Comparison of ENCODE assay signal across 1 cellular context in the genomic region with DNA sequence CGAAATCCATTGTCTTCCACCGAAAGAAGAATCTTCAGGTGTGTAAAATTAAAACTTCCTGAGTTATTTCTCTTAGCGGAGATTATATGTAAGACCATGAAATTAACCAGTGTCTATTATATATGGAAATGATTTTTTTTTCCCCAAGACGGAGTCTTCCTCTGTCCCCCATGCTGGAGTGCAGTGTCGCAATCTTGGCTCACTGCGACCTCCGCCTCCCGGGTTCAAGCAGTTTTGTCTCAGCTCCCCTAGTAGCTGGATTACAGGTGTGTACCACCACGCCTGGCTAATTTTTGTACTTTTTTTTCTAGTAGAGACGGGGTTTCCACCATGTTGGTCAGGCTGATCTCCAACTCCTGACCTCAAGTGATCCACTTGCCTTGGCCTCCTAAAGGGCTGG.
TF ChIP-seq lines count a peak whose summit lies in the region.

No MANE protein-coding gene starts in this region.

TF ChIP-seq in SK-N-SH treated with all-trans-retinoic acid at 6 μM for 48 hours, 23 proteins besides CTCF, POLR2A, EP300 and RAD21 (continued from another document):
- TF ChIP-seq, protein P1, sequence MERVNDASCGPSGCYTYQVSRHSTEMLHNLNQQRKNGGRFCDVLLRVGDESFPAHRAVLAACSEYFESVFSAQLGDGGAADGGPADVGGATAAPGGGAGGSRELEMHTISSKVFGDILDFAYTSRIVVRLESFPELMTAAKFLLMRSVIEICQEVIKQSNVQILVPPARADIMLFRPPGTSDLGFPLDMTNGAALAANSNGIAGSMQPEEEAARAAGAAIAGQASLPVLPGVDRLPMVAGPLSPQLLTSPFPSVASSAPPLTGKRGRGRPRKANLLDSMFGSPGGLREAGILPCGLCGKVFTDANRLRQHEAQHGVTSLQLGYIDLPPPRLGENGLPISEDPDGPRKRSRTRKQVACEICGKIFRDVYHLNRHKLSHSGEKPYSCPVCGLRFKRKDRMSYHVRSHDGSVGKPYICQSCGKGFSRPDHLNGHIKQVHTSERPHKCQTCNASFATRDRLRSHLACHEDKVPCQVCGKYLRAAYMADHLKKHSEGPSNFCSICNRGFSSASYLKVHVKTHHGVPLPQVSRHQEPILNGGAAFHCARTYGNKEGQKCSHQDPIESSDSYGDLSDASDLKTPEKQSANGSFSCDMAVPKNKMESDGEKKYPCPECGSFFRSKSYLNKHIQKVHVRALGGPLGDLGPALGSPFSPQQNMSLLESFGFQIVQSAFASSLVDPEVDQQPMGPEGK (CRISPR knock-in tag; IDR thresholded peaks at IDR 0.05; ENCODE audit: borderline replicate concordance), result no peak
- no peak for TF ChIP-seq ZFP30 (CRISPR knock-in tag; IDR thresholded peaks at IDR 0.05)
- TF ChIP-seq, protein P2, sequence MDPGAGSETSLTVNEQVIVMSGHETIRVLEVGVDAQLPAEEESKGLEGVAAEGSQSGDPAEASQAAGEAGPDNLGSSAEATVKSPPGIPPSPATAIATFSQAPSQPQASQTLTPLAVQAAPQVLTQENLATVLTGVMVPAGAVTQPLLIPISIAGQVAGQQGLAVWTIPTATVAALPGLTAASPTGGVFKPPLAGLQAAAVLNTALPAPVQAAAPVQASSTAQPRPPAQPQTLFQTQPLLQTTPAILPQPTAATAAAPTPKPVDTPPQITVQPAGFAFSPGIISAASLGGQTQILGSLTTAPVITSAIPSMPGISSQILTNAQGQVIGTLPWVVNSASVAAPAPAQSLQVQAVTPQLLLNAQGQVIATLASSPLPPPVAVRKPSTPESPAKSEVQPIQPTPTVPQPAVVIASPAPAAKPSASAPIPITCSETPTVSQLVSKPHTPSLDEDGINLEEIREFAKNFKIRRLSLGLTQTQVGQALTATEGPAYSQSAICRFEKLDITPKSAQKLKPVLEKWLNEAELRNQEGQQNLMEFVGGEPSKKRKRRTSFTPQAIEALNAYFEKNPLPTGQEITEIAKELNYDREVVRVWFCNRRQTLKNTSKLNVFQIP (CRISPR knock-in tag; IDR thresholded peaks at IDR 0.05; ENCODE audit: borderline replicate concordance, low read depth), result no peak
